Comparison of ENCODE assay signal across 14 cellular contexts in genomic region chr16:49650603-49651002, GRCh38.
"Had no signal": no experiment of that assay in that cellular context is flagged by ENCODE, and none has a peak within 500 bp of the region (broad histone marks: within the 10 kb centered on the region; RNA-seq: fewer than 3 reads in every experiment).

No MANE protein-coding gene starts in this region.

- H3K9me2 ChIP-seq: SK-N-SH had no signal

- H3K4me2 ChIP-seq: KMS-11, SK-N-SH had no signal

- DNase-seq: Kasumi-1, MM.1S, NCI-H1092 treated with DMSO at 0.1 percent for 48 hours, NCI-H1436, NCI-H187, NCI-H2029, NCI-H2227 treated with DMSO at 0.1 percent for 48 hours, NCI-H69, NCI-H774, RPMI8226, SHP77, SK-N-SH had no signal

- H3K27ac ChIP-seq: KMS-11 had no signal

- ATAC-seq: K562 had no signal

- H3K9ac ChIP-seq: KMS-11, SK-N-SH had no signal

- H3K4me3 ChIP-seq: K562 had no signal

- H3K9me3 ChIP-seq: SK-N-SH had no signal
